12 cellular contexts compared by ENCODE assay signal in genomic region chr9:127809562-127810377, GRCh38. TPM values are rescaled to one million over a fixed set of nuclear protein-coding genes. Genes with fewer than 3 reads are reported as not detected.
DNase-seq lines count a peak whose midpoint lies in the region; ATAC-seq and TF ChIP-seq lines count a peak whose summit lies in the region.
"Had no signal": no experiment of that assay in that cellular context is flagged by ENCODE, and none has a peak within 500 bp of the region (broad histone marks: within the 10 kb centered on the region; RNA-seq: fewer than 3 reads in every experiment).

No MANE protein-coding gene starts in this region.

- peaks cover 2% of the 10 kb centered on the region for H3K27me3 Mint-ChIP-seq in neural progenitor cell (ENCODE audit: insufficient read depth, low read depth)

- no peak overlapping the region for H3K27ac ChIP-seq in neural progenitor cell

- peak overlapping the region; percentile 17; the same call in 1 of the 2 replicates for H3K9ac ChIP-seq in ES-I3 (ENCODE audit: low read depth, low read length)
- H3K9ac ChIP-seq in neural progenitor cell, result no peak overlapping the region

- H3K4me2 ChIP-seq in neural progenitor cell, result peak overlapping the region; percentile 76

- H3K36me3 Mint-ChIP-seq in neural progenitor cell, result peaks cover 4% of the 10 kb centered on the region

- H3K4me1 Mint-ChIP-seq in neural progenitor cell, result peaks cover 9% of the 10 kb centered on the region

- DNase-seq in SK-MEL-5 (ENCODE audit: low read depth, low spot score) (peak; percentile 27), Right ventricle myocardium superior (peak; percentile 67), neural progenitor cell (ENCODE audit: low spot score) (peak; percentile 87), globus pallidus (ENCODE audit: low spot score) (no peak), COLO668 (lab: John Stamatoyannopoulos, UW; ENCODE audit: unreplicated experiment) (no peak)
- DNase-seq: Calu3, NCI-H69 had no signal

- peak; percentile 63 for ATAC-seq in Right ventricle myocardium superior (ENCODE audit: poor library complexity)
- no peak for ATAC-seq in HG03135 (IDR thresholded peaks at IDR 0.05; ENCODE audit: unreplicated experiment)
- ATAC-seq in HG03432 (IDR thresholded peaks at IDR 0.05; ENCODE audit: unreplicated experiment), result no peak

- H3K4me3 ChIP-seq in neural progenitor cell, result peak overlapping the region; percentile 29

- H3K27me3 ChIP-seq in neural progenitor cell, result no peaks in the 10 kb centered on the region

- H3K4me1 ChIP-seq in ES-I3 (ENCODE audit: insufficient read depth, low read length) (no peaks in the 10 kb centered on the region; the same call in 1 of the 2 replicates), neural progenitor cell (peaks cover 4% of the 10 kb centered on the region)

- intact Hi-C loops in Right ventricle myocardium superior (cut with DNase I), result no loop called here

- H3K4me3 Mint-ChIP-seq in neural progenitor cell, result peak overlapping the region; percentile 5
- H3K4me3 Mint-ChIP-seq: activated T-cell treated with anti-CD3 and anti-CD28 coated beads, Interleukin-2, amount 50 U/mL, for 72 hours; T-helper 2 cell treated with Interferon-gamma antibody and Interleukin-4, amounts not matched to agents 5 μg/mL and 100 μg/mL, for 36 hours had no signal

- H4K20me1 ChIP-seq in neural progenitor cell (ENCODE audit: low read depth), result peaks cover 41% of the 10 kb centered on the region

- H3K79me2 ChIP-seq in neural progenitor cell (ENCODE audit: low read depth), result peaks cover 8% of the 10 kb centered on the region

- H3K27ac Mint-ChIP-seq in neural progenitor cell, result no peak overlapping the region
- H3K27ac Mint-ChIP-seq: T-helper 2 cell treated with Interferon-gamma antibody and Interleukin-4, amounts not matched to agents 5 μg/mL and 100 μg/mL, for 36 hours had no signal

- peaks cover 12% of the 10 kb centered on the region for H3K36me3 ChIP-seq in ES-I3 (ENCODE audit: insufficient read depth, low read length)
- no peaks in the 10 kb centered on the region for H3K36me3 ChIP-seq in neural progenitor cell

- no peaks in the 10 kb centered on the region for H3K9me3 Mint-ChIP-seq in neural progenitor cell
- H3K9me3 Mint-ChIP-seq: activated T-cell treated with anti-CD3 and anti-CD28 coated beads, Interleukin-2, amount 50 U/mL, for 72 hours; T-helper 2 cell treated with Interferon-gamma antibody and Interleukin-4, amounts not matched to agents 5 μg/mL and 100 μg/mL, for 36 hours had no signal

- H2AFZ ChIP-seq in neural progenitor cell (replicated peaks), result no peak overlapping the region

- in situ Hi-C loops in SK-MEL-5 (cut with HindIII; ENCODE audit: low pct_unique_long_range_greater_than_20kb, low sequenced_read_pairs), result no loop called here

- H3K9me3 ChIP-seq in ES-I3 (ENCODE audit: control insufficient read depth, insufficient read depth, low read length), result no peaks in the 10 kb centered on the region
- H3K9me3 ChIP-seq in neural progenitor cell (ENCODE audit: low read depth), result no peaks in the 10 kb centered on the region

- peaks cover 7% of the 10 kb centered on the region for H3F3A ChIP-seq in neural progenitor cell (ENCODE audit: low read depth)

- peak; percentile 4 for TF ChIP-seq CTCF in neural progenitor cell (IDR thresholded peaks at IDR 0.05)

RNA-seq across cellular contexts. Expression of gene FPGS, which starts 7.1 kb away (rescaled TPM):
- 41.4 and 45.2 TPM in 2 replicates for total RNA-seq in SK-MEL-5 (2014; rRNA removed; shearing (Covaris generic))
- 55.6 and 63.7 TPM in 2 replicates for polyA plus RNA-seq in SK-MEL-5 (2015; cell fraction: cytosol; rRNA removed)
- polyA plus RNA-seq in SK-MEL-5 (2015; cell fraction: nucleus; rRNA removed), result 90.7 and 121 TPM in 2 replicates
- 31.5 TPM for total RNA-seq in Right ventricle myocardium superior
- 32.8 and 60.5 TPM in 2 replicates for total RNA-seq in neural progenitor cell (ENCODE audit: low replicate concordance)

RNA-seq across cellular contexts. Expression of gene CDK9, which starts 23.9 kb away (rescaled TPM):
- 22.1 and 32.7 TPM in 2 replicates for total RNA-seq in SK-MEL-5 (2014; rRNA removed; shearing (Covaris generic))
- polyA plus RNA-seq in SK-MEL-5 (2015; cell fraction: cytosol; rRNA removed), result 52.5 and 54.8 TPM in 2 replicates
- polyA plus RNA-seq in SK-MEL-5 (2015; cell fraction: nucleus; rRNA removed), result 62.8 and 77.0 TPM in 2 replicates
- total RNA-seq in Right ventricle myocardium superior (44.4 TPM), neural progenitor cell (ENCODE audit: low replicate concordance) (22.5 and 47.8 TPM in 2 replicates)

RNA-seq across cellular contexts. Expression of gene SH2D3C, which starts 31.3 kb away (rescaled TPM):
- total RNA-seq in SK-MEL-5 (2014; rRNA removed; shearing (Covaris generic)), result 0.08 and 0.11 TPM in 2 replicates
- 0.20 and 0.82 TPM in 2 replicates for polyA plus RNA-seq in SK-MEL-5 (2015; cell fraction: cytosol; rRNA removed)
- polyA plus RNA-seq in SK-MEL-5 (2015; cell fraction: nucleus; rRNA removed), result not detected in 2 replicates
- total RNA-seq in Right ventricle myocardium superior, result 18.2 TPM
- 1.8 and 1.9 TPM in 2 replicates for total RNA-seq in neural progenitor cell (ENCODE audit: low replicate concordance)
- total RNA-seq: Calu3 had no signal

RNA-seq across cellular contexts. Expression of gene ENG, which starts 44.7 kb away (rescaled TPM):
- total RNA-seq in SK-MEL-5 (2014; rRNA removed; shearing (Covaris generic)), result 3.7 and 5.5 TPM in 2 replicates
- 52.6 and 58.6 TPM in 2 replicates for polyA plus RNA-seq in SK-MEL-5 (2015; cell fraction: cytosol; rRNA removed)
- polyA plus RNA-seq in SK-MEL-5 (2015; cell fraction: nucleus; rRNA removed), result 10.0 and 15.4 TPM in 2 replicates
- total RNA-seq in Right ventricle myocardium superior, result 118 TPM
- total RNA-seq in neural progenitor cell (ENCODE audit: low replicate concordance), result 0.19 TPM in 1 of 2 replicates, not detected in the other
- total RNA-seq: Calu3 had no signal

Comparison
In these comparisons a context has a peak if more than half of its experiments do, and no peak if none do; other contexts are left out.
1. DNase-seq: peak in SK-MEL-5 (single experiment), Right ventricle myocardium superior (single experiment) and neural progenitor cell (single experiment); none in globus pallidus (single experiment) and COLO668 (single experiment).